ENCODE assay signal across 1 cellular context in the genomic region with DNA sequence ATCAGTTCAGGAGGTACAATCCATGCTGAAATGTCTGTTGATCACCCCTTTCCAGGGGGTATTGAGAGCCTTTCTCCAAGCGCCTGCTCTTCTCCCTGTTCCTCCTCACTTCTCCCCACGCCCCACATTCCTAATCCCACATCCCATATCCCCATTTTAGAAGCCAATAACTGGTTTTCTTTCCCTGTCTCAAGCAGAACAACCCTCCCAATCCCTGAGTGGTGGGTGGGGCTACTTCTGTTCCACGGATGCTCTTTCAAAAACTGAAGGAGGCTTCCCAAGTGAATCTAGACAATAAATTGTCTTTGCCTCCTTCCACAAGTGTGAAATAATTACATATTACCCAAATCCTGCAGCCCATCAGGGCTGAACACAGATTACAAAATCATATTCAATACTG.
TF ChIP-seq lines count a peak whose summit lies in the region.

No MANE protein-coding gene starts in this region.

TF ChIP-seq in SK-N-SH, 30 proteins besides CTCF, POLR2A, EP300 and RAD21:
- TF ChIP-seq, protein P1, sequence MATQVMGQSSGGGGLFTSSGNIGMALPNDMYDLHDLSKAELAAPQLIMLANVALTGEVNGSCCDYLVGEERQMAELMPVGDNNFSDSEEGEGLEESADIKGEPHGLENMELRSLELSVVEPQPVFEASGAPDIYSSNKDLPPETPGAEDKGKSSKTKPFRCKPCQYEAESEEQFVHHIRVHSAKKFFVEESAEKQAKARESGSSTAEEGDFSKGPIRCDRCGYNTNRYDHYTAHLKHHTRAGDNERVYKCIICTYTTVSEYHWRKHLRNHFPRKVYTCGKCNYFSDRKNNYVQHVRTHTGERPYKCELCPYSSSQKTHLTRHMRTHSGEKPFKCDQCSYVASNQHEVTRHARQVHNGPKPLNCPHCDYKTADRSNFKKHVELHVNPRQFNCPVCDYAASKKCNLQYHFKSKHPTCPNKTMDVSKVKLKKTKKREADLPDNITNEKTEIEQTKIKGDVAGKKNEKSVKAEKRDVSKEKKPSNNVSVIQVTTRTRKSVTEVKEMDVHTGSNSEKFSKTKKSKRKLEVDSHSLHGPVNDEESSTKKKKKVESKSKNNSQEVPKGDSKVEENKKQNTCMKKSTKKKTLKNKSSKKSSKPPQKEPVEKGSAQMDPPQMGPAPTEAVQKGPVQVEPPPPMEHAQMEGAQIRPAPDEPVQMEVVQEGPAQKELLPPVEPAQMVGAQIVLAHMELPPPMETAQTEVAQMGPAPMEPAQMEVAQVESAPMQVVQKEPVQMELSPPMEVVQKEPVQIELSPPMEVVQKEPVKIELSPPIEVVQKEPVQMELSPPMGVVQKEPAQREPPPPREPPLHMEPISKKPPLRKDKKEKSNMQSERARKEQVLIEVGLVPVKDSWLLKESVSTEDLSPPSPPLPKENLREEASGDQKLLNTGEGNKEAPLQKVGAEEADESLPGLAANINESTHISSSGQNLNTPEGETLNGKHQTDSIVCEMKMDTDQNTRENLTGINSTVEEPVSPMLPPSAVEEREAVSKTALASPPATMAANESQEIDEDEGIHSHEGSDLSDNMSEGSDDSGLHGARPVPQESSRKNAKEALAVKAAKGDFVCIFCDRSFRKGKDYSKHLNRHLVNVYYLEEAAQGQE (IDR thresholded peaks at IDR 0.05; ENCODE audit: low read depth, low read length), result no peak
- TF ChIP-seq YY1 (IDR thresholded peaks at IDR 0.05; ENCODE audit: low read depth) (no peak), FOXJ3 (CRISPR knock-in tag; IDR thresholded peaks at IDR 0.05) (no peak), FOXM1 (IDR thresholded peaks at IDR 0.05; ENCODE audit: low read depth) (no peak), TEAD4 (IDR thresholded peaks at IDR 0.05; ENCODE audit: borderline replicate concordance, insufficient read depth) (no peak), CHD2 (IDR thresholded peaks at IDR 0.05; ENCODE audit: low read length, partially characterized antibody) (no peak), FOSL2 (IDR thresholded peaks at IDR 0.05; ENCODE audit: borderline replicate concordance, low read depth) (no peak), POLR2AphosphoS5 (IDR thresholded peaks at IDR 0.05; ENCODE audit: low read depth, low read length) (no peak), GABPA (IDR thresholded peaks at IDR 0.05; ENCODE audit: low read depth) (no peak), TAF1 (IDR thresholded peaks at IDR 0.05; ENCODE audit: borderline replicate concordance, low read depth, low read length) (no peak), MXI1 (IDR thresholded peaks at IDR 0.05; ENCODE audit: low read depth, low read length) (no peak), RXRA (IDR thresholded peaks at IDR 0.05; ENCODE audit: borderline replicate concordance, low read depth) (no peak), NRF1 (IDR thresholded peaks at IDR 0.05; ENCODE audit: low read depth, low read length) (no peak)
- TF ChIP-seq, protein P2, sequence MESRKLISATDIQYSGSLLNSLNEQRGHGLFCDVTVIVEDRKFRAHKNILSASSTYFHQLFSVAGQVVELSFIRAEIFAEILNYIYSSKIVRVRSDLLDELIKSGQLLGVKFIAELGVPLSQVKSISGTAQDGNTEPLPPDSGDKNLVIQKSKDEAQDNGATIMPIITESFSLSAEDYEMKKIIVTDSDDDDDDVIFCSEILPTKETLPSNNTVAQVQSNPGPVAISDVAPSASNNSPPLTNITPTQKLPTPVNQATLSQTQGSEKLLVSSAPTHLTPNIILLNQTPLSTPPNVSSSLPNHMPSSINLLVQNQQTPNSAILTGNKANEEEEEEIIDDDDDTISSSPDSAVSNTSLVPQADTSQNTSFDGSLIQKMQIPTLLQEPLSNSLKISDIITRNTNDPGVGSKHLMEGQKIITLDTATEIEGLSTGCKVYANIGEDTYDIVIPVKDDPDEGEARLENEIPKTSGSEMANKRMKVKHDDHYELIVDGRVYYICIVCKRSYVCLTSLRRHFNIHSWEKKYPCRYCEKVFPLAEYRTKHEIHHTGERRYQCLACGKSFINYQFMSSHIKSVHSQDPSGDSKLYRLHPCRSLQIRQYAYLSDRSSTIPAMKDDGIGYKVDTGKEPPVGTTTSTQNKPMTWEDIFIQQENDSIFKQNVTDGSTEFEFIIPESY (IDR thresholded peaks at IDR 0.05; ENCODE audit: borderline replicate concordance, low read depth), result no peak
- TF ChIP-seq, protein P3, sequence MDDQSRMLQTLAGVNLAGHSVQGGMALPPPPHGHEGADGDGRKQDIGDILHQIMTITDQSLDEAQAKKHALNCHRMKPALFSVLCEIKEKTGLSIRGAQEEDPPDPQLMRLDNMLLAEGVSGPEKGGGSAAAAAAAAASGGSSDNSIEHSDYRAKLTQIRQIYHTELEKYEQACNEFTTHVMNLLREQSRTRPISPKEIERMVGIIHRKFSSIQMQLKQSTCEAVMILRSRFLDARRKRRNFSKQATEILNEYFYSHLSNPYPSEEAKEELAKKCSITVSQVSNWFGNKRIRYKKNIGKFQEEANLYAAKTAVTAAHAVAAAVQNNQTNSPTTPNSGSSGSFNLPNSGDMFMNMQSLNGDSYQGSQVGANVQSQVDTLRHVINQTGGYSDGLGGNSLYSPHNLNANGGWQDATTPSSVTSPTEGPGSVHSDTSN (IDR thresholded peaks at IDR 0.05), result no peak
